ENCODE assay signal across 18 cellular contexts in genomic region chr9:3023449-3023848, GRCh38.
DNase-seq lines count a peak whose midpoint lies in the region; ATAC-seq and TF ChIP-seq lines count a peak whose summit lies in the region.
"Had no signal": no experiment of that assay in that cellular context is flagged by ENCODE, and none has a peak within 500 bp of the region (broad histone marks: within the 10 kb centered on the region; RNA-seq: fewer than 3 reads in every experiment).

No MANE protein-coding gene starts in this region.

- no peak overlapping the region for H3K18ac ChIP-seq in mesenchymal stem cell (ENCODE audit: low read depth in 1 of 2, low read length in 2 of 2)

- peak; percentile 6 for DNase-seq in activated CD4-positive, alpha-beta T cell treated with anti-CD3 and anti-CD28 coated beads for 48 hours
- DNase-seq in activated CD4-positive, alpha-beta T cell treated with anti-CD3 and anti-CD28 coated beads for 4 hours: no peak
- DNase-seq in GM23338 (ENCODE audit: low spot score) (no peak), epithelial cell of esophagus (ENCODE audit: low read depth) (peak; percentile 42), putamen (ENCODE audit: low spot score) (peak; percentile 66), cerebellar nuclear complex (lab: John Stamatoyannopoulos, UW) (no peak), mesenchymal stem cell (no peak)
- DNase-seq: CD8-positive, alpha-beta memory T cell; HCEC 1CT; Kasumi-1; MG63; NCI-H1417; NCI-H1694 treated with DMSO at 0.1 percent for 48 hours; NCI-H69; PC-9; RPMI8226; SHP77 had no signal

- no peak for TF ChIP-seq CTCF in GM23338 (conservative IDR thresholded peaks at IDR 0.05; ENCODE audit: low read depth in 2 of 2)
- TF ChIP-seq CTCF in epithelial cell of esophagus (IDR thresholded peaks at IDR 0.05; ENCODE audit: insufficient read depth, low read depth, low read length, missing control alignments): no peak

- no peak overlapping the region for H3K9ac ChIP-seq in mesenchymal stem cell (ENCODE audit: low read length)

- H3K4me3 ChIP-seq in GM23338: no peak overlapping the region
- H3K4me3 ChIP-seq in epithelial cell of esophagus (ENCODE audit: low read length): no peak overlapping the region
- no peak overlapping the region for H3K4me3 ChIP-seq in mesenchymal stem cell (ENCODE audit: insufficient read depth in 1 of 2, low read depth in 1 of 2, low read length in 2 of 2)
- H3K4me3 ChIP-seq: MG63, PC-9 had no signal

- H3K27ac ChIP-seq in GM23338 (ENCODE audit: low read depth) (no peak overlapping the region), mesenchymal stem cell (ENCODE audit: low read length, poor library complexity, severe bottlenecking) (no peak overlapping the region)
- H3K27ac ChIP-seq: C4-2B, PC-9 had no signal

- WGBS in mesenchymal stem cell: 79% methylated on average over 2 of the region's 3 CpGs

- H4K20me1 ChIP-seq in GM23338 (replicated peaks; ENCODE audit: insufficient read depth): no peaks in the 10 kb centered on the region

- no peak overlapping the region for H2BK5ac ChIP-seq in mesenchymal stem cell (ENCODE audit: low read depth, low read length, poor library complexity, severe bottlenecking)

- H3F3A ChIP-seq in GM23338 (replicated peaks; ENCODE audit: low read depth): no peaks in the 10 kb centered on the region

- H3K23ac ChIP-seq in mesenchymal stem cell (ENCODE audit: low read length in 2 of 2): no peak overlapping the region

- H2AFZ ChIP-seq in GM23338 (0 out of 2 replicates have a peak overlapping the region, but pooled peaks have one; percentile 73), mesenchymal stem cell (ENCODE audit: low read depth, low read length) (no peak overlapping the region)
- H2AFZ ChIP-seq: PC-9 had no signal

- no peak overlapping the region for H3K27ac Mint-ChIP-seq in GM23338

- no peak overlapping the region for H3K4ac ChIP-seq in mesenchymal stem cell (ENCODE audit: low read depth in 1 of 2, low read length in 2 of 2)

- peaks cover 16% of the 10 kb centered on the region for H3K4me1 Mint-ChIP-seq in GM23338
- H3K4me1 Mint-ChIP-seq: CD8-positive, alpha-beta memory T cell had no signal

- H2AK5ac ChIP-seq in mesenchymal stem cell (ENCODE audit: low read length, severe bottlenecking): no peak overlapping the region

- no peaks in the 10 kb centered on the region for H3K9me3 Mint-ChIP-seq in GM23338
- H3K9me3 Mint-ChIP-seq: CD8-positive, alpha-beta memory T cell had no signal

- no peaks in the 10 kb centered on the region for H3K9me2 ChIP-seq in GM23338 (ENCODE audit: insufficient read depth)

- H3K4me1 ChIP-seq in GM23338 (ENCODE audit: insufficient read depth) (peaks cover 7% of the 10 kb centered on the region; the same call in 1 of the 2 replicates), mesenchymal stem cell (ENCODE audit: control insufficient read depth, insufficient read depth, low read depth, low read length) (no peaks in the 10 kb centered on the region)

- H3K27me3 Mint-ChIP-seq in GM23338 (ENCODE audit: insufficient read depth, low read depth, poor library complexity): no peaks in the 10 kb centered on the region

- no peak overlapping the region for H3K4me3 Mint-ChIP-seq in GM23338
- H3K4me3 Mint-ChIP-seq: CD8-positive, alpha-beta memory T cell had no signal

- H3K27me3 ChIP-seq in GM23338 (ENCODE audit: insufficient read depth) (no peaks in the 10 kb centered on the region), mesenchymal stem cell (ENCODE audit: control insufficient read depth in 1 of 2, insufficient read depth in 1 of 2, low read length in 2 of 2) (peaks cover 0 to 4% of the 10 kb centered on the region in 2 experiments)
- H3K27me3 ChIP-seq: MG63 had no signal

- no peak overlapping the region for H4K91ac ChIP-seq in mesenchymal stem cell (ENCODE audit: low read length)

- no peak overlapping the region for H2BK12ac ChIP-seq in mesenchymal stem cell (ENCODE audit: low read length in 2 of 2)

- H3K36me3 Mint-ChIP-seq in GM23338 (ENCODE audit: low read depth): no peaks in the 10 kb centered on the region
- H3K36me3 Mint-ChIP-seq: CD8-positive, alpha-beta memory T cell had no signal

- H2BK15ac ChIP-seq in mesenchymal stem cell (ENCODE audit: low read depth, poor library complexity, severe bottlenecking): no peak overlapping the region

- H3K4me2 ChIP-seq in GM23338 (no peak overlapping the region), mesenchymal stem cell (ENCODE audit: low read length, poor library complexity, severe bottlenecking) (no peak overlapping the region)
- H3K4me2 ChIP-seq: PC-9 had no signal

- no peak overlapping the region for H4K8ac ChIP-seq in mesenchymal stem cell (ENCODE audit: low read length)

- H3K79me2 ChIP-seq in GM23338 (replicated peaks; ENCODE audit: insufficient read depth): no peaks in the 10 kb centered on the region

- H3K14ac ChIP-seq in mesenchymal stem cell (ENCODE audit: low read length in 2 of 2): no peak overlapping the region

- no peaks in the 10 kb centered on the region for H3K79me1 ChIP-seq in mesenchymal stem cell (replicated peaks; ENCODE audit: low read length, poor library complexity, severe bottlenecking)

- no peak overlapping the region for H2BK120ac ChIP-seq in mesenchymal stem cell (ENCODE audit: low read depth, low read length)

- H3K9me3 ChIP-seq in mesenchymal stem cell (ENCODE audit: control insufficient read depth, low read length): no peaks in the 10 kb centered on the region
- H3K9me3 ChIP-seq: MG63 had no signal

- H3K36me3 ChIP-seq in GM23338 (ENCODE audit: insufficient read depth): no peaks in the 10 kb centered on the region
- H3K36me3 ChIP-seq in mesenchymal stem cell (ENCODE audit: control insufficient read depth in 1 of 2, insufficient read depth in 2 of 2, low read depth in 1 of 2, low read length in 2 of 2): no peaks in the 10 kb centered on the region
- H3K36me3 ChIP-seq: MG63 had no signal

- no peak for ATAC-seq in GM23338

TF ChIP-seq in GM23338, 12 proteins besides CTCF, POLR2A, EP300 and RAD21 (continues in another document):
- TF ChIP-seq JUNB (IDR thresholded peaks at IDR 0.05; ENCODE audit: unreplicated experiment) (no peak), STAT1 (IDR thresholded peaks at IDR 0.05; ENCODE audit: unreplicated experiment) (no peak), ETS1 (IDR thresholded peaks at IDR 0.05) (no peak), POLR2AphosphoS5 (IDR thresholded peaks at IDR 0.05; ENCODE audit: low read depth) (no peak), EZH2 (IDR thresholded peaks at IDR 0.05; ENCODE audit: low read depth, unreplicated experiment) (no peak), REST (IDR thresholded peaks at IDR 0.05; ENCODE audit: unreplicated experiment) (no peak), ZNF331 (CRISPR knock-in tag; IDR thresholded peaks at IDR 0.05; ENCODE audit: low read depth) (no peak), ZNF114 (CRISPR knock-in tag; IDR thresholded peaks at IDR 0.05) (no peak), EZH2phosphoT487 (IDR thresholded peaks at IDR 0.05; ENCODE audit: unreplicated experiment) (no peak), CREB1 (CRISPR knock-in tag; IDR thresholded peaks at IDR 0.05; ENCODE audit: low read depth) (no peak)

Comparison
In these comparisons a context has a peak if more than half of its experiments do, and no peak if none do; other contexts are left out.
1. DNase-seq: peak in activated CD4-positive, alpha-beta T cell treated with anti-CD3 and anti-CD28 coated beads for 48 hours (single experiment), epithelial cell of esophagus (single experiment) and putamen (single experiment); none in activated CD4-positive, alpha-beta T cell treated with anti-CD3 and anti-CD28 coated beads for 4 hours (0 of 2), GM23338 (single experiment), cerebellar nuclear complex (0 of 2) and mesenchymal stem cell (single experiment).